In genomic region chr19:46766569-46767317, GRCh38 we compare ENCODE assay signal across 6 cellular contexts. TPM values are rescaled to one million over a fixed set of nuclear protein-coding genes. Genes with fewer than 3 reads are reported as not detected.
DNase-seq lines count a peak whose midpoint lies in the region; ATAC-seq and TF ChIP-seq lines count a peak whose summit lies in the region.

No MANE protein-coding gene starts in this region.

- no peak for TF ChIP-seq EP300 in suprapubic skin (IDR thresholded peaks at IDR 0.05)

- H3K4me3 ChIP-seq in heart left ventricle (no peak overlapping the region), suprapubic skin (no peak overlapping the region)

- peaks cover 4% of the 10 kb centered on the region for H3K36me3 Mint-ChIP-seq in type B pancreatic cell

- TF ChIP-seq CTCF in heart left ventricle (IDR thresholded peaks at IDR 0.05) (peak; percentile 40 to 68 (median 56)), type B pancreatic cell (conservative IDR thresholded peaks at IDR 0.05) (peak; percentile 81), suprapubic skin (IDR thresholded peaks at IDR 0.05) (peak in 1 of 2 donors; percentile 59)

- DNase-seq in NCI-H2196 (lab: John Stamatoyannopoulos, UW; ENCODE audit: unreplicated experiment), result peak; percentile 41
- no peak for DNase-seq in NCI-H2196 treated with DMSO at 0.1 percent for 48 hours (lab: John Stamatoyannopoulos, UW; ENCODE audit: unreplicated experiment)
- DNase-seq in activated CD4-positive, alpha-beta T cell treated with anti-CD3 and anti-CD28 coated beads for 48 hours, result peak; percentile 76
- DNase-seq in heart left ventricle, result peak in 2 of 5 donors; percentile 29 to 70
- DNase-seq in type B pancreatic cell (ENCODE audit: extremely low spot score, unreplicated experiment), result no peak
- no peak for DNase-seq in suprapubic skin (ENCODE audit: low spot score in 2 of 2)

- WGBS in heart left ventricle, 4 donors, result 56 to 63% (median 60%) methylated on average over 17 to 18 of the region's 18 CpGs
- WGBS in suprapubic skin, result 62% methylated on average over 18 of the region's 18 CpGs

- no peaks in the 10 kb centered on the region for H3K9me3 ChIP-seq in heart left ventricle
- H3K9me3 ChIP-seq in suprapubic skin, result no peaks in the 10 kb centered on the region

- H3K27ac Mint-ChIP-seq in type B pancreatic cell, result peak overlapping the region; percentile 48

- peaks cover 0 to 20% (median 0%) of the 10 kb centered on the region in 12 donors for H3K4me1 ChIP-seq in heart left ventricle
- H3K4me1 ChIP-seq in suprapubic skin, result peaks cover 23% of the 10 kb centered on the region

- H3K27me3 ChIP-seq in heart left ventricle, result no peaks in the 10 kb centered on the region
- H3K27me3 ChIP-seq in suprapubic skin, result no peaks in the 10 kb centered on the region

- H3K36me3 ChIP-seq in heart left ventricle (no peaks in the 10 kb centered on the region), suprapubic skin (no peaks in the 10 kb centered on the region)

- intact Hi-C loops in heart left ventricle (cut with DNase I), result loop anchor here in 2 of 10 donors (10.0 kb wide), 1 partner anchor 228 kb away; no protein-coding TSS in a partner anchor

- peak overlapping the region; percentile 32 for H3K4me3 Mint-ChIP-seq in type B pancreatic cell

- peaks cover 24% of the 10 kb centered on the region for H3K4me1 Mint-ChIP-seq in type B pancreatic cell (ENCODE audit: unreplicated experiment)

- no peaks in the 10 kb centered on the region for H3K9me3 Mint-ChIP-seq in type B pancreatic cell

- ATAC-seq in heart left ventricle, result peak in 2 of 4 donors; percentile 45 to 55

- no peak overlapping the region for H3K27ac ChIP-seq in heart left ventricle
- no peak overlapping the region for H3K27ac ChIP-seq in suprapubic skin

- TF ChIP-seq POLR2A in heart left ventricle (IDR thresholded peaks at IDR 0.05), result no peak
- no peak for TF ChIP-seq POLR2A in suprapubic skin (IDR thresholded peaks at IDR 0.05)

- H3K27me3 Mint-ChIP-seq in type B pancreatic cell, result no peaks in the 10 kb centered on the region

RNA-seq across cellular contexts. Expression of gene STRN4, which starts 20.5 kb away (rescaled TPM):
- total RNA-seq in heart left ventricle (10 to 100 TPM; 41.0 to 93.6 (median 53.7) TPM), type B pancreatic cell (ENCODE audit: low replicate concordance) (83.4 and 105 TPM in 2 replicates), suprapubic skin (10 to 100 TPM; 73.2 to 87.6 (median 81.1) TPM)
- polyA plus RNA-seq in heart left ventricle, result 10 to 100 TPM; 42.2 to 89.6 TPM

RNA-seq across cellular contexts. Expression of gene FKRP, which starts 20.9 kb away (rescaled TPM):
- total RNA-seq in heart left ventricle (10 to 100 TPM; 13.9 to 25.1 (median 19.8) TPM), type B pancreatic cell (ENCODE audit: low replicate concordance) (24.2 and 38.4 TPM in 2 replicates), suprapubic skin (10 to 100 TPM in 1 of 4 donors, 1 to 10 TPM in 3; 7.1 to 15.2 (median 7.8) TPM)
- 10 to 100 TPM; 14.4 to 20.7 TPM for polyA plus RNA-seq in heart left ventricle

RNA-seq across cellular contexts. Expression of gene SLC1A5, which starts 21.7 kb away (rescaled TPM):
- total RNA-seq in heart left ventricle, result 10 to 100 TPM in 4 of 9 donors, 1 to 10 TPM in 5; 3.7 to 22.4 (median 8.9) TPM
- polyA plus RNA-seq in heart left ventricle, result 10 to 100 TPM in 1 of 2 donors, 1 to 10 TPM in 1; 3.8 to 21.5 TPM
- 91.4 and 137 TPM in 2 replicates for total RNA-seq in type B pancreatic cell (ENCODE audit: low replicate concordance)
- 100 to 1,000 TPM in 3 of 4 donors, 10 to 100 TPM in 1; 79.4 to 191 (median 131) TPM for total RNA-seq in suprapubic skin

RNA-seq across cellular contexts. Expression of gene PRKD2, which starts 49.8 kb away (rescaled TPM):
- total RNA-seq in heart left ventricle (10 to 100 TPM in 7 of 9 donors, 1 to 10 TPM in 2; 8.4 to 32.8 (median 13.2) TPM), type B pancreatic cell (ENCODE audit: low replicate concordance) (56.8 and 70.8 TPM in 2 replicates), suprapubic skin (100 to 1,000 TPM in 1 of 4 donors, 10 to 100 TPM in 3; 51.5 to 136 (median 61.2) TPM)
- 10 to 100 TPM; 10.6 to 12.1 TPM for polyA plus RNA-seq in heart left ventricle

Comparison
In these comparisons a context has a peak if more than half of its experiments do, and no peak if none do; other contexts are left out.
1. DNase-seq: peak in NCI-H2196 (single experiment) and activated CD4-positive, alpha-beta T cell treated with anti-CD3 and anti-CD28 coated beads for 48 hours (single experiment); none in NCI-H2196 treated with DMSO at 0.1 percent for 48 hours (single experiment), type B pancreatic cell (single experiment) and suprapubic skin (0 of 2).